2 cellular contexts compared by ENCODE assay signal in genomic region chr2:218858138-218858445, GRCh38.
TF ChIP-seq lines count a peak whose summit lies in the region.

No MANE protein-coding gene starts in this region.

TF ChIP-seq in HEK293, 187 proteins besides CTCF, POLR2A, EP300 and RAD21 (continues in another document):
- TF ChIP-seq MYNN (tag by site-specific recombination; IDR thresholded peaks at IDR 0.05; ENCODE audit: borderline replicate concordance) (no peak), ZFP41 (tag by site-specific recombination; IDR thresholded peaks at IDR 0.05; ENCODE audit: borderline replicate concordance) (no peak), TRIM28 (IDR thresholded peaks at IDR 0.05; ENCODE audit: borderline replicate concordance, low read length) (no peak), ZNF707 (tag by site-specific recombination; IDR thresholded peaks at IDR 0.05) (no peak), ZNF426 (tag by site-specific recombination; IDR thresholded peaks at IDR 0.05) (no peak), SETDB1 (IDR thresholded peaks at IDR 0.05; ENCODE audit: insufficient read length, low read length) (no peak), ZNF626 (tag by site-specific recombination; IDR thresholded peaks at IDR 0.05) (no peak), ZNF585B (tag by site-specific recombination; IDR thresholded peaks at IDR 0.05) (no peak), ZNF155 (tag by site-specific recombination; IDR thresholded peaks at IDR 0.05) (no peak), ZNF394 (tag by site-specific recombination; IDR thresholded peaks at IDR 0.05; ENCODE audit: borderline replicate concordance) (no peak), ZNF133 (tag by site-specific recombination; IDR thresholded peaks at IDR 0.05) (no peak), ZNF518A (tag by site-specific recombination; conservative IDR thresholded peaks at IDR 0.05; ENCODE audit: low read depth) (no peak), ZNF138 (tag by site-specific recombination; IDR thresholded peaks at IDR 0.05; ENCODE audit: borderline replicate concordance) (no peak), ZBTB8A (tag by site-specific recombination; IDR thresholded peaks at IDR 0.05) (no peak), REPIN1 (tag by site-specific recombination; IDR thresholded peaks at IDR 0.05; ENCODE audit: low read depth) (no peak), BCL6B (tag by site-specific recombination; IDR thresholded peaks at IDR 0.05) (no peak)
- TF ChIP-seq, protein P1, sequence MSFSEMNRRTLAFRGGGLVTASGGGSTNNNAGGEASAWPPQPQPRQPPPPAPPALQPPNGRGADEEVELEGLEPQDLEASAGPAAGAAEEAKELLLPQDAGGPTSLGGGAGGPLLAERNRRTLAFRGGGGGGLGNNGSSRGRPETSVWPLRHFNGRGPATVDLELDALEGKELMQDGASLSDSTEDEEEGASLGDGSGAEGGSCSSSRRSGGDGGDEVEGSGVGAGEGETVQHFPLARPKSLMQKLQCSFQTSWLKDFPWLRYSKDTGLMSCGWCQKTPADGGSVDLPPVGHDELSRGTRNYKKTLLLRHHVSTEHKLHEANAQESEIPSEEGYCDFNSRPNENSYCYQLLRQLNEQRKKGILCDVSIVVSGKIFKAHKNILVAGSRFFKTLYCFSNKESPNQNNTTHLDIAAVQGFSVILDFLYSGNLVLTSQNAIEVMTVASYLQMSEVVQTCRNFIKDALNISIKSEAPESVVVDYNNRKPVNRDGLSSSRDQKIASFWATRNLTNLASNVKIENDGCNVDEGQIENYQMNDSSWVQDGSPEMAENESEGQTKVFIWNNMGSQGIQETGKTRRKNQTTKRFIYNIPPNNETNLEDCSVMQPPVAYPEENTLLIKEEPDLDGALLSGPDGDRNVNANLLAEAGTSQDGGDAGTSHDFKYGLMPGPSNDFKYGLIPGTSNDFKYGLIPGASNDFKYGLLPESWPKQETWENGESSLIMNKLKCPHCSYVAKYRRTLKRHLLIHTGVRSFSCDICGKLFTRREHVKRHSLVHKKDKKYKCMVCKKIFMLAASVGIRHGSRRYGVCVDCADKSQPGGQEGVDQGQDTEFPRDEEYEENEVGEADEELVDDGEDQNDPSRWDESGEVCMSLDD (tag by site-specific recombination; IDR thresholded peaks at IDR 0.05), result no peak

TF ChIP-seq in H1, 55 proteins besides CTCF, POLR2A, EP300 and RAD21:
- TF ChIP-seq SIN3A (conservative IDR thresholded peaks at IDR 0.05 in 1 of 2, IDR thresholded peaks at IDR 0.05 in 1 of 2; ENCODE audit: low read depth in 1 of 2, low read length in 2 of 2), result no peak
- TF ChIP-seq KDM4A (IDR thresholded peaks at IDR 0.05; ENCODE audit: low read depth, low read length, severe bottlenecking), result no peak
- TF ChIP-seq HDAC6 (IDR thresholded peaks at IDR 0.05; ENCODE audit: low read depth, low read length), result no peak
- no peak for TF ChIP-seq SP2 (IDR thresholded peaks at IDR 0.05; ENCODE audit: low read length)
TF ChIP-seq in H1: peak in this region for 0.
